Comparison of ENCODE assay signal across 32 cellular contexts in genomic region chr2:165639504-165639903, GRCh38.
"Had no signal": no experiment of that assay in that cellular context is flagged by ENCODE, and none has a peak within 500 bp of the region (broad histone marks: within the 10 kb centered on the region; RNA-seq: fewer than 3 reads in every experiment).

No MANE protein-coding gene starts in this region.

- H3K4me1 ChIP-seq: psoas muscle, spleen, testis, upper lobe of right lung, uterus had no signal

- H3K27ac ChIP-seq: neural progenitor cell, ovary, parathyroid adenoma, psoas muscle, skin epidermis, spleen, suprapubic skin, testis, tibial artery, transverse colon, upper lobe of right lung, uterus had no signal

- H3K36me3 Mint-ChIP-seq: naive B cell; naive thymus-derived CD8-positive, alpha-beta T cell; natural killer cell treated with Interleukin-12 subunit alpha and Interleukin-12 subunit beta and Interleukin-15 and Interleukin-18, amount 100 ng/mL, for 72 hours; stimulated activated memory B cell treated with anti-CD40 and anti-IgM and Interleukin-4, amounts not matched to agents 10 μg/mL and 1 μg/mL and 100 μg/mL, for 72 hours had no signal

- DNase-seq: naive B cell; naive thymus-derived CD8-positive, alpha-beta T cell; occipital lobe; ovary; posterior cingulate gyrus; psoas muscle; right cardiac atrium; spleen; stimulated activated CD4-positive, alpha-beta T cell treated with anti-CD3 and anti-CD28 coated beads, Interleukin-12 subunit alpha, Interleukin-12 subunit beta, amount 100 ng/mL, for 4 hours; stimulated activated CD4-positive, alpha-beta T cell treated with anti-CD3 and anti-CD28 coated beads, Interleukin-1b, Interleukin-23, amount 100 ng/mL, for 48 hours; stimulated activated CD4-positive, alpha-beta T cell treated with anti-CD3 and anti-CD28 coated beads, Interleukin-4, amount 100 ng/mL, for 1 hour; stimulated activated CD4-positive, alpha-beta T cell treated with anti-CD3 and anti-CD28 coated beads, Interleukin-4, amount 100 ng/mL, for 4 hours; stimulated activated CD8-positive, alpha-beta memory T cell treated with anti-CD3 and anti-CD28 coated beads, Interleukin-4, amount 100 ng/mL, for 48 hours; stimulated activated naive CD4-positive, alpha-beta T cell; stimulated activated naive CD8-positive, alpha-beta T cell treated with anti-CD3 and anti-CD28 coated beads, Interleukin-15, amount 100 ng/mL, for 72 hours; stimulated activated naive CD8-positive, alpha-beta T cell treated with anti-CD3 and anti-CD28 coated beads, Interleukin-15, Interleukin-2, amounts not matched to agents 100 U/mL and 50 U/mL, for 24 hours; substantia nigra; testis; tibial artery; transverse colon; upper lobe of right lung; uterus had no signal

- H3K27me3 ChIP-seq: neural progenitor cell, ovary, spleen, suprapubic skin, testis, tibial artery, transverse colon, upper lobe of right lung, uterus had no signal

- H3K27me3 Mint-ChIP-seq: naive B cell; progenitor cell of endocrine pancreas; stimulated activated memory B cell treated with anti-CD40 and anti-IgM and Interleukin-4, amounts not matched to agents 10 μg/mL and 1 μg/mL and 100 μg/mL, for 72 hours; stimulated activated naive CD8-positive, alpha-beta T cell treated with anti-CD3 and anti-CD28 coated beads, Interleukin-15, amount 100 ng/mL, for 72 hours; type B pancreatic cell had no signal

- H3K4me1 Mint-ChIP-seq: naive B cell; naive thymus-derived CD8-positive, alpha-beta T cell; stimulated activated memory B cell treated with anti-CD40 and anti-IgM and Interleukin-4, amounts not matched to agents 10 μg/mL and 1 μg/mL and 100 μg/mL, for 72 hours; stimulated activated naive CD8-positive, alpha-beta T cell treated with anti-CD3 and anti-CD28 coated beads, Interleukin-15, amount 100 ng/mL, for 72 hours had no signal

- H3K36me3 ChIP-seq: neural progenitor cell, ovary, spleen, suprapubic skin, tibial artery, transverse colon, upper lobe of right lung, uterus had no signal

- H3K4me3 Mint-ChIP-seq: naive B cell; naive thymus-derived CD8-positive, alpha-beta T cell; natural killer cell treated with Interleukin-12 subunit alpha and Interleukin-12 subunit beta and Interleukin-15 and Interleukin-18, amount 100 ng/mL, for 72 hours; neural progenitor cell; stimulated activated memory B cell treated with anti-CD40 and anti-IgM and Interleukin-4, amounts not matched to agents 10 μg/mL and 1 μg/mL and 100 μg/mL, for 72 hours; stimulated activated naive CD8-positive, alpha-beta T cell treated with anti-CD3 and anti-CD28 coated beads, Interleukin-15, amount 100 ng/mL, for 72 hours; type B pancreatic cell had no signal

- H3K9me3 ChIP-seq: ovary, psoas muscle, spleen, suprapubic skin, testis, tibial artery, transverse colon, upper lobe of right lung, uterus had no signal

- H3K4me3 ChIP-seq: neural progenitor cell, ovary, psoas muscle, skin epidermis, smooth muscle cell, spleen, suprapubic skin, testis, tibial artery, transverse colon, upper lobe of right lung, uterus had no signal

- ATAC-seq: naive thymus-derived CD8-positive, alpha-beta T cell; natural killer cell treated with Interleukin-12 subunit alpha and Interleukin-12 subunit beta and Interleukin-15 and Interleukin-18, amount 100 ng/mL, for 72 hours; psoas muscle; right cardiac atrium; sciatic nerve; stimulated activated memory B cell treated with anti-CD40 and anti-IgM and Interleukin-4, amounts not matched to agents 10 μg/mL and 1 μg/mL and 100 μg/mL, for 72 hours; stimulated activated naive CD8-positive, alpha-beta T cell treated with anti-CD3 and anti-CD28 coated beads, Interleukin-15, amount 100 ng/mL, for 72 hours; stimulated activated naive CD8-positive, alpha-beta T cell treated with anti-CD3 and anti-CD28 coated beads, Interleukin-15, Interleukin-2, amounts not matched to agents 100 U/mL and 50 U/mL, for 24 hours; upper lobe of right lung had no signal

- H3K27ac Mint-ChIP-seq: naive B cell; naive thymus-derived CD8-positive, alpha-beta T cell; natural killer cell treated with Interleukin-12 subunit alpha and Interleukin-12 subunit beta and Interleukin-15 and Interleukin-18, amount 100 ng/mL, for 72 hours; neural progenitor cell; progenitor cell of endocrine pancreas; stimulated activated memory B cell treated with anti-CD40 and anti-IgM and Interleukin-4, amounts not matched to agents 10 μg/mL and 1 μg/mL and 100 μg/mL, for 72 hours; stimulated activated naive CD8-positive, alpha-beta T cell treated with anti-CD3 and anti-CD28 coated beads, Interleukin-15, amount 100 ng/mL, for 72 hours; type B pancreatic cell had no signal

- H3K9me3 Mint-ChIP-seq: naive B cell; naive thymus-derived CD8-positive, alpha-beta T cell; natural killer cell treated with Interleukin-12 subunit alpha and Interleukin-12 subunit beta and Interleukin-15 and Interleukin-18, amount 100 ng/mL, for 72 hours; stimulated activated memory B cell treated with anti-CD40 and anti-IgM and Interleukin-4, amounts not matched to agents 10 μg/mL and 1 μg/mL and 100 μg/mL, for 72 hours; stimulated activated naive CD8-positive, alpha-beta T cell treated with anti-CD3 and anti-CD28 coated beads, Interleukin-15, amount 100 ng/mL, for 72 hours; type B pancreatic cell had no signal
